In the genomic region with DNA sequence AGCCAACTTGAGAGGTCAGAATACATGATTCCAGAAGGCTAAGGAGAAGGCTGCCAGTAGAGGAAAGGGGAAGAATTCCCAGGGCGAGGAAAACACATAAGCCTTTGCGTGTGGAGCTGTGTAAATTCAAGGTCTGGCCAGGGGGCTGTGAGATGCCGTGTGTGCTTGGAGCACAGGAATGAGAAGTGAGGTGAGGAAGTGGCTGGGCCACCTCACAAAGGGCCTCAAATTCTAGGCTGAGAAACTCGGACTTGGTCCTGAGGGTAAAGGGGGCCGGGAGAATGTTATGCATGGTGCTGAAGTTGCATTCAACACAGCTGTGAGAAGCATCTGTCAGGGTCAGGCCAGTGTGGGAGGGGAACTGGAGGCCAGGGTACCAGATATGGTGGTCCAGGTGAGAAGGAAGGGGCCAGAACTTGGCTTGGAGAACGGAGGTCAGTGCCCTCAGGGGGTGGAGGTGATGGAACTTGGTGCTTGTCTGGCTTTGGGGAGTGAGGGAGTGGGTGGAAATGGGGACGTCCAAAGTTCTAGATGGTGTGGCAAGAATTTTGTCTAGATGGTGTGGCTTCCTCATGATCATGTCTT, we compare ENCODE assay signal across 8 cellular contexts. TPM values are rescaled to one million over a fixed set of nuclear protein-coding genes. Genes with fewer than 3 reads are reported as not detected.
A peak's percentile ranks its signal among the peaks of the same experiment; 100 is the strongest.
DNase-seq lines count a peak whose midpoint lies in the region; ATAC-seq and TF ChIP-seq lines count a peak whose summit lies in the region.

No MANE protein-coding gene starts in this region.

- peaks cover 54% of the 10 kb centered on the region for H3K4me1 Mint-ChIP-seq in T-helper 17 cell

- peak overlapping the region; percentile 100 for H3K4me3 Mint-ChIP-seq in T-helper 17 cell

- peak overlapping the region; percentile 100 for H3K27ac Mint-ChIP-seq in T-helper 17 cell

- ATAC-seq in T-helper 17 cell = no peak
- no peak for ATAC-seq in HG02588 (IDR thresholded peaks at IDR 0.05; ENCODE audit: unreplicated experiment)
- ATAC-seq in GM19395 (IDR thresholded peaks at IDR 0.05; ENCODE audit: unreplicated experiment) = no peak

- H3K4me3 ChIP-seq in GM08714 (ENCODE audit: low read length) = peak overlapping the region; percentile 92
- H3K4me3 ChIP-seq in fibroblast of villous mesenchyme (ENCODE audit: low read depth, low read length) = peak overlapping the region; percentile 98
- H3K4me3 ChIP-seq in retinal pigment epithelial cell (ENCODE audit: low read length) = peak overlapping the region; percentile 99

- no peaks in the 10 kb centered on the region for H3K27me3 Mint-ChIP-seq in T-helper 17 cell

- TF ChIP-seq CTCF in fibroblast of villous mesenchyme (IDR thresholded peaks at IDR 0.05; ENCODE audit: insufficient read depth, low read depth, low read length) (no peak), retinal pigment epithelial cell (conservative IDR thresholded peaks at IDR 0.05; ENCODE audit: low read depth, low read length) (no peak)

- peaks cover 15% of the 10 kb centered on the region for H3K36me3 Mint-ChIP-seq in T-helper 17 cell (ENCODE audit: low read depth)

- no peak for DNase-seq in T-helper 17 cell
- no peak for DNase-seq in fibroblast of villous mesenchyme (ENCODE audit: low read depth)
- no peak for DNase-seq in retinal pigment epithelial cell (ENCODE audit: low read depth)
- DNase-seq in NCI-H82 (lab: John Stamatoyannopoulos, UW) = no peak
- DNase-seq in COLO829 (ENCODE audit: low spot score) = no peak

- H3K9me3 ChIP-seq in T-helper 17 cell (ENCODE audit: control insufficient read depth, low read length, poor library complexity, severe bottlenecking) = no peaks in the 10 kb centered on the region

RNA-seq across cellular contexts. Expression of gene ZNF580, which starts 4.9 kb away (rescaled TPM):
- total RNA-seq in T-helper 17 cell (10 to 100 TPM; 40.3 to 41.8 TPM), fibroblast of villous mesenchyme (5.5 and 5.6 TPM in 2 replicates)

RNA-seq across cellular contexts. Expression of gene ZNF581, which starts 7.5 kb away (rescaled TPM):
- total RNA-seq in T-helper 17 cell (10 to 100 TPM; 24.7 to 26.3 TPM), fibroblast of villous mesenchyme (11.0 and 13.0 TPM in 2 replicates)

RNA-seq across cellular contexts. Expression of gene ZNF784, which starts 11.6 kb away (rescaled TPM):
- 10 to 100 TPM; 11.3 to 13.8 TPM for total RNA-seq in T-helper 17 cell
- 5.6 and 7.4 TPM in 2 replicates for total RNA-seq in fibroblast of villous mesenchyme

RNA-seq across cellular contexts. Expression of gene CCDC106, which starts 12.1 kb away (rescaled TPM):
- total RNA-seq in T-helper 17 cell (1 to 10 TPM; 1.1 to 1.6 TPM), fibroblast of villous mesenchyme (7.8 and 9.0 TPM in 2 replicates)

RNA-seq across cellular contexts. Expression of gene U2AF2, which starts 18.9 kb away (rescaled TPM):
- total RNA-seq in T-helper 17 cell (100 to 1,000 TPM; 248 to 258 TPM), fibroblast of villous mesenchyme (99.9 and 111 TPM in 2 replicates)
